10 cellular contexts compared by ENCODE assay signal in the genomic region with DNA sequence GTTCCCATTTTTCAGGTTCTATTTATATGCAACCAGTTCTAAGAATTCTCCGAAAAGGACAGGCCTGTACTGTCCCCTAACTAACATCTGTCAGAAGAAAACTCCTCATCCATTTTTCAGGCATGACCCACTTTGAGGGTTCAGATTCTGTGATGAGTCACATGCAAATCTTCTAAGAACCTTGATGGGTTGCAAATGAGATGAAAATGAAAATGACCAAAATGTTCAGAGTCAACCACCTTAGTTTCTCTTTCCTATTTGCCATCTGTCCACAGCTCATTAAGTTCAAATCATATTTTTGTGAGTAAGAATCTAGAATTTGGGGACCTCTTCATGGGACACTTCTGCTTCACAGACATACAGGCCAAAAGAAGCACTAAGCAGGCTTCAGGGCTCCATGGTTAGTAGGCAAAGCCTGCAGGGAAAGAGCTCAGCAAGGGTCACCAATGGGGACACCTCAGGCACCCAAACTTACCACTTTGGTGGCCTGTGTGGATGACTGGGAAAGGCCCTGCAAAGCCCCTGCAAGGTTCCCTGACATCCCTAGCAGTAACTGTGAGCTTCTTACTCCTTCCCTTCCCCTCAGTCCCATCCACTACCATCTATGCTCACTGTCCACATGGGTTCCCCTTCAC.
DNase-seq lines count a peak whose midpoint lies in the region; ATAC-seq lines count a peak whose summit lies in the region.
"Had no signal": no experiment of that assay in that cellular context is flagged by ENCODE, and none has a peak within 500 bp of the region (broad histone marks: within the 10 kb centered on the region; RNA-seq: fewer than 3 reads in every experiment).

No MANE protein-coding gene starts in this region.

- no peaks in the 10 kb centered on the region for H3K9me3 ChIP-seq in HAP-1

- POLR2A ChIA-PET in activated CD4-positive, alpha-beta memory T cell treated with anti-CD3 and anti-CD28 coated beads for 36 hours (lab: Charles Lee) = no interaction called here
- POLR2A ChIA-PET in activated CD4-positive, alpha-beta memory T cell treated with anti-CD3 and anti-CD28 coated beads, Interleukin-2, amount 10 ng/mL, durations not matched to agents 7 days and 5 days (lab: Charles Lee) = interaction anchor here (1.1 kb wide), 1 partner anchor 41 kb away, joined by 3 read pairs; no protein-coding TSS in a partner anchor

- no peak overlapping the region for H3K4me3 Mint-ChIP-seq in activated CD4-positive, alpha-beta memory T cell treated with anti-CD3 and anti-CD28 coated beads for 36 hours
- no peak overlapping the region for H3K4me3 Mint-ChIP-seq in activated CD4-positive, alpha-beta memory T cell treated with anti-CD3 and anti-CD28 coated beads, Interleukin-2, amount 10 ng/mL, durations not matched to agents 7 days and 5 days
- no peak overlapping the region for H3K4me3 Mint-ChIP-seq in stimulated activated effector memory CD8-positive, alpha-beta T cell treated with anti-CD3 and anti-CD28 coated beads, Interleukin-12 subunit alpha, Interleukin-12 subunit beta, amount 100 ng/mL, for 72 hours

- peaks cover 14% of the 10 kb centered on the region for H3K4me1 Mint-ChIP-seq in activated CD4-positive, alpha-beta memory T cell treated with anti-CD3 and anti-CD28 coated beads for 36 hours (ENCODE audit: low read depth)
- peaks cover 15% of the 10 kb centered on the region for H3K4me1 Mint-ChIP-seq in activated CD4-positive, alpha-beta memory T cell treated with anti-CD3 and anti-CD28 coated beads, Interleukin-2, amount 10 ng/mL, durations not matched to agents 7 days and 5 days
- H3K4me1 Mint-ChIP-seq in stimulated activated effector memory CD8-positive, alpha-beta T cell treated with anti-CD3 and anti-CD28 coated beads, Interleukin-12 subunit alpha, Interleukin-12 subunit beta, amount 100 ng/mL, for 72 hours = peaks cover 10% of the 10 kb centered on the region

- no peak overlapping the region for H3K4me3 ChIP-seq in HAP-1

- intact Hi-C loops in activated CD4-positive, alpha-beta memory T cell treated with anti-CD3 and anti-CD28 coated beads for 36 hours (cut with micrococcal nuclease) = loop anchor here (10.0 kb wide), 1 partner anchor 116 kb away; no protein-coding TSS in a partner anchor

- no peaks in the 10 kb centered on the region for H3K4me1 ChIP-seq in HAP-1

- no peak for DNase-seq in activated CD4-positive, alpha-beta memory T cell treated with anti-CD3 and anti-CD28 coated beads for 36 hours
- DNase-seq in activated CD4-positive, alpha-beta memory T cell treated with anti-CD3 and anti-CD28 coated beads, Interleukin-2, amount 10 ng/mL, durations not matched to agents 7 days and 5 days = no peak
- no peak for DNase-seq in stimulated activated effector memory CD8-positive, alpha-beta T cell treated with anti-CD3 and anti-CD28 coated beads, Interleukin-12 subunit alpha, Interleukin-12 subunit beta, amount 100 ng/mL, for 72 hours (ENCODE audit: low spot score in 2 of 2)
- DNase-seq in kidney glomerular epithelial cell (lab: John Stamatoyannopoulos, UW) = no peak
- DNase-seq in HAP-1 (ENCODE audit: low spot score in 2 of 2) = no peak
- DNase-seq in activated CD4-positive, alpha-beta T cell treated with anti-CD3 and anti-CD28 coated beads for 1 hour = no peak
- DNase-seq: hippocampal formation, KBM-7 had no signal

- H3K9me3 Mint-ChIP-seq in activated CD4-positive, alpha-beta memory T cell treated with anti-CD3 and anti-CD28 coated beads for 36 hours = no peaks in the 10 kb centered on the region
- no peaks in the 10 kb centered on the region for H3K9me3 Mint-ChIP-seq in activated CD4-positive, alpha-beta memory T cell treated with anti-CD3 and anti-CD28 coated beads, Interleukin-2, amount 10 ng/mL, durations not matched to agents 7 days and 5 days
- H3K9me3 Mint-ChIP-seq in stimulated activated effector memory CD8-positive, alpha-beta T cell treated with anti-CD3 and anti-CD28 coated beads, Interleukin-12 subunit alpha, Interleukin-12 subunit beta, amount 100 ng/mL, for 72 hours = no peaks in the 10 kb centered on the region

- no peaks in the 10 kb centered on the region for H3K36me3 ChIP-seq in HAP-1 (replicated peaks)

- H3K27ac Mint-ChIP-seq in activated CD4-positive, alpha-beta memory T cell treated with anti-CD3 and anti-CD28 coated beads for 36 hours = peak overlapping the region; percentile 28
- H3K27ac Mint-ChIP-seq in activated CD4-positive, alpha-beta memory T cell treated with anti-CD3 and anti-CD28 coated beads, Interleukin-2, amount 10 ng/mL, durations not matched to agents 7 days and 5 days = no peak overlapping the region
- no peak overlapping the region for H3K27ac Mint-ChIP-seq in stimulated activated effector memory CD8-positive, alpha-beta T cell treated with anti-CD3 and anti-CD28 coated beads, Interleukin-12 subunit alpha, Interleukin-12 subunit beta, amount 100 ng/mL, for 72 hours

- H3K27me3 ChIP-seq in HAP-1 (ENCODE audit: low read depth) = no peaks in the 10 kb centered on the region

- CTCF ChIA-PET in activated CD4-positive, alpha-beta memory T cell treated with anti-CD3 and anti-CD28 coated beads for 36 hours (lab: Charles Lee) = interaction anchor here (1.2 kb wide), 1 partner anchor 74 kb away, joined by 4 read pairs; no protein-coding TSS in a partner anchor
- CTCF ChIA-PET in activated CD4-positive, alpha-beta memory T cell treated with anti-CD3 and anti-CD28 coated beads, Interleukin-2, amount 10 ng/mL, durations not matched to agents 7 days and 5 days (lab: Charles Lee) = no interaction called here

- in situ Hi-C loops in HAP-1 (cut with MboI; ENCODE audit: low sequenced_read_pairs) = no loop called here

- ATAC-seq in GM21786 (IDR thresholded peaks at IDR 0.05; ENCODE audit: unreplicated experiment) (peak; percentile 82), HG03460 (IDR thresholded peaks at IDR 0.05; ENCODE audit: unreplicated experiment) (peak; percentile 91)
- ATAC-seq in stimulated activated effector memory CD8-positive, alpha-beta T cell treated with anti-CD3 and anti-CD28 coated beads, Interleukin-12 subunit alpha, Interleukin-12 subunit beta, amount 100 ng/mL, for 72 hours = peak; percentile 78

- H3K27me3 Mint-ChIP-seq in activated CD4-positive, alpha-beta memory T cell treated with anti-CD3 and anti-CD28 coated beads for 36 hours = no peaks in the 10 kb centered on the region
- peaks cover 5% of the 10 kb centered on the region for H3K27me3 Mint-ChIP-seq in activated CD4-positive, alpha-beta memory T cell treated with anti-CD3 and anti-CD28 coated beads, Interleukin-2, amount 10 ng/mL, durations not matched to agents 7 days and 5 days

- no peaks in the 10 kb centered on the region for H3K36me3 Mint-ChIP-seq in activated CD4-positive, alpha-beta memory T cell treated with anti-CD3 and anti-CD28 coated beads for 36 hours
- no peaks in the 10 kb centered on the region for H3K36me3 Mint-ChIP-seq in activated CD4-positive, alpha-beta memory T cell treated with anti-CD3 and anti-CD28 coated beads, Interleukin-2, amount 10 ng/mL, durations not matched to agents 7 days and 5 days (ENCODE audit: low read depth)
- H3K36me3 Mint-ChIP-seq in stimulated activated effector memory CD8-positive, alpha-beta T cell treated with anti-CD3 and anti-CD28 coated beads, Interleukin-12 subunit alpha, Interleukin-12 subunit beta, amount 100 ng/mL, for 72 hours = no peaks in the 10 kb centered on the region
